ENCODE assay signal across 21 cellular contexts in genomic region chr20:64027981-64028685, GRCh38. TPM values are rescaled to one million over a fixed set of nuclear protein-coding genes. Genes with fewer than 3 reads are reported as not detected.
DNase-seq lines count a peak whose midpoint lies in the region; TF ChIP-seq lines count a peak whose summit lies in the region.
"Had no signal": no experiment of that assay in that cellular context is flagged by ENCODE, and none has a peak within 500 bp of the region (broad histone marks: within the 10 kb centered on the region; RNA-seq: fewer than 3 reads in every experiment).

No MANE protein-coding gene starts in this region.

- no peaks in the 10 kb centered on the region for H3K79me2 ChIP-seq in osteoblast (ENCODE audit: insufficient read depth, low read length)

- TF ChIP-seq POLR2A in spleen (IDR thresholded peaks at IDR 0.05): no peak

- DNase-seq in ELF-1 (ENCODE audit: low read depth, low spot score) (peak; percentile 53), osteoblast (ENCODE audit: insufficient read length, low spot score, missing footprints) (peak; percentile 76), HuH-7.5 (ENCODE audit: low spot score) (no peak), spleen (no peak)
- DNase-seq: activated CD4-positive, alpha-beta T cell treated with anti-CD3 and anti-CD28 coated beads for 36 hours; amniotic stem cell; CD4-positive, alpha-beta T cell; esophagus squamous epithelium; GDM1; IMR-90; NCI-H1417; NCI-H446; OCI-M1; SHP77; T-cell had no signal

- H3K27ac ChIP-seq in HEK293 (ENCODE audit: extremely low read depth, low read depth, low read length): no peak overlapping the region
- no peak overlapping the region for H3K27ac ChIP-seq in osteoblast (ENCODE audit: low read depth, low read length)
- H3K27ac ChIP-seq in spleen: no peak overlapping the region
- H3K27ac ChIP-seq: breast epithelium, coronary artery, esophagus squamous epithelium, gastroesophageal sphincter, thoracic aorta had no signal

- H3K4me2 ChIP-seq in osteoblast (ENCODE audit: insufficient read depth, low read length): no peak overlapping the region

- POLR2A ChIA-PET in HEK293 (lab: Yijun Ruan, JAX): interaction anchor here (0.5 kb wide), 1 partner anchor 21 kb away, joined by 3 read pairs; no protein-coding TSS in a partner anchor

- no peak overlapping the region for H3K4me3 ChIP-seq in HEK293 (ENCODE audit: low read depth, low read length)
- no peak overlapping the region for H3K4me3 ChIP-seq in osteoblast (ENCODE audit: insufficient read depth, low read length)
- H3K4me3 ChIP-seq in spleen: no peak overlapping the region
- H3K4me3 ChIP-seq: breast epithelium, coronary artery, esophagus squamous epithelium, gastroesophageal sphincter, thoracic aorta had no signal

- H3K27me3 ChIP-seq in osteoblast (ENCODE audit: insufficient read depth, low read length): no peaks in the 10 kb centered on the region
- no peaks in the 10 kb centered on the region for H3K27me3 ChIP-seq in spleen (replicated peaks in 1 of 7)
- H3K27me3 ChIP-seq: breast epithelium, esophagus squamous epithelium, gastroesophageal sphincter had no signal

- WGBS in spleen, 5 donors: 91 to 97% (median 94%) methylated on average over 21 to 24 of the region's 24 CpGs

- TF ChIP-seq CTCF in HEK293 (tag by site-specific recombination; IDR thresholded peaks at IDR 0.05) (no peak), osteoblast (IDR thresholded peaks at IDR 0.05; ENCODE audit: extremely low read depth, low read depth, low read length) (no peak), spleen (IDR thresholded peaks at IDR 0.05 in 8 of 11, conservative IDR thresholded peaks at IDR 0.05 in 3 of 11) (no peak)

- intact Hi-C loops in spleen (cut with DNase I; ENCODE audit: low total_unique reads): no loop called here

- H3K4me1 ChIP-seq in HEK293 (ENCODE audit: control insufficient read depth, insufficient read depth, low read length) (peaks cover 11% of the 10 kb centered on the region), osteoblast (ENCODE audit: insufficient read depth, low read length) (no peaks in the 10 kb centered on the region), spleen (no peaks in the 10 kb centered on the region)
- H3K4me1 ChIP-seq: breast epithelium, esophagus squamous epithelium, gastroesophageal sphincter had no signal

- H3K9me3 ChIP-seq in HEK293 (ENCODE audit: control insufficient read depth, insufficient read depth, low read depth, low read length): no peaks in the 10 kb centered on the region
- no peaks in the 10 kb centered on the region for H3K9me3 ChIP-seq in osteoblast (ENCODE audit: low read depth, low read length)
- H3K9me3 ChIP-seq in spleen: no peaks in the 10 kb centered on the region
- H3K9me3 ChIP-seq: breast epithelium, esophagus squamous epithelium, gastroesophageal sphincter, thoracic aorta had no signal

- CTCF ChIA-PET in HEK293 (lab: Yijun Ruan, JAX): interaction anchor here (1.5 kb wide), 1 partner anchor 11 kb away, joined by 4 read pairs; no protein-coding TSS in a partner anchor

- peaks cover 17% of the 10 kb centered on the region for H4K20me1 ChIP-seq in osteoblast (ENCODE audit: insufficient read depth, low read length)

- H2AFZ ChIP-seq in osteoblast (ENCODE audit: low read length): no peak overlapping the region

- H3K36me3 ChIP-seq in HEK293 (ENCODE audit: control insufficient read depth in 2 of 2, insufficient read depth in 1 of 2, low read length in 2 of 2) (peaks cover 0 to 96% of the 10 kb centered on the region in 2 experiments; a peak in 2 of 3 replicates), osteoblast (ENCODE audit: insufficient read depth, low read length) (peaks cover 74% of the 10 kb centered on the region), spleen (peaks cover 15 to 100% (median 99%) of the 10 kb centered on the region in 6 donors)

TF ChIP-seq in HEK293, 187 proteins besides CTCF, POLR2A, EP300 and RAD21 (continues in another document):
- no peak for TF ChIP-seq ZNF530 (tag by site-specific recombination; IDR thresholded peaks at IDR 0.05; ENCODE audit: low read depth)
- TF ChIP-seq ZBTB26 (tag by site-specific recombination; optimal IDR thresholded peaks at IDR 0.05): no peak
- no peak for TF ChIP-seq OSR2 (tag by site-specific recombination; IDR thresholded peaks at IDR 0.05)
- no peak for TF ChIP-seq ZSCAN23 (tag by site-specific recombination; IDR thresholded peaks at IDR 0.05)
- no peak for TF ChIP-seq ZNF23 (tag by site-specific recombination; IDR thresholded peaks at IDR 0.05; ENCODE audit: borderline replicate concordance)
- TF ChIP-seq REST (tag by site-specific recombination; IDR thresholded peaks at IDR 0.05): no peak
- TF ChIP-seq ZNF404 (tag by site-specific recombination; IDR thresholded peaks at IDR 0.05): no peak
- 0 out of 2 replicates have a peak, but pooled peaks have one; percentile 27 for TF ChIP-seq ZBTB10 (tag by site-specific recombination; IDR thresholded peaks at IDR 0.05)
- TF ChIP-seq ZFP37 (tag by site-specific recombination; IDR thresholded peaks at IDR 0.05): no peak
- TF ChIP-seq MZF1 (tag by site-specific recombination; IDR thresholded peaks at IDR 0.05; ENCODE audit: borderline replicate concordance): no peak
- TF ChIP-seq ZNF366 (tag by site-specific recombination; conservative IDR thresholded peaks at IDR 0.05): no peak
- TF ChIP-seq ZNF596 (tag by site-specific recombination; IDR thresholded peaks at IDR 0.05): no peak
- no peak for TF ChIP-seq BCL11B (tag by site-specific recombination; IDR thresholded peaks at IDR 0.05; ENCODE audit: low read depth)
- TF ChIP-seq YY2 (tag by site-specific recombination; IDR thresholded peaks at IDR 0.05): no peak

RNA-seq across cellular contexts. Expression of gene C20orf204, which starts 7.8 kb away (rescaled TPM):
- total RNA-seq in osteoblast: 0.59 and 1.1 TPM in 2 replicates
- total RNA-seq in spleen: 1 to 10 TPM in 5 of 7 donors, under 1 TPM in 2; 0.85 to 3.4 (median 2.0) TPM
- 1 to 10 TPM; 1.5 to 3.9 (median 1.9) TPM for polyA plus RNA-seq in spleen

RNA-seq across cellular contexts. Expression of gene SOX18, which starts 21.3 kb away (rescaled TPM):
- under 0.01 TPM in 2 replicates for total RNA-seq in osteoblast
- total RNA-seq in spleen: 10 to 100 TPM; 12.1 to 63.1 (median 42.0) TPM
- 10 to 100 TPM in 2 of 3 donors, 1 to 10 TPM in 1; 7.3 to 25.5 (median 22.3) TPM for polyA plus RNA-seq in spleen
- total RNA-seq: activated CD4-positive, alpha-beta T cell treated with anti-CD3 and anti-CD28 coated beads for 36 hours; CD4-positive, alpha-beta T cell; H1; IMR-90 had no signal
- polyA plus RNA-seq: IMR-90 had no signal

RNA-seq across cellular contexts. Expression of gene TCEA2, which starts 34.9 kb away (rescaled TPM):
- total RNA-seq in osteoblast (28.9 and 31.5 TPM in 2 replicates), spleen (10 to 100 TPM; 18.6 to 60.8 (median 45.0) TPM)
- polyA plus RNA-seq in spleen: 10 to 100 TPM; 35.9 to 47.5 (median 41.5) TPM

RNA-seq across cellular contexts. Expression of gene PRPF6, which starts 47.2 kb away (rescaled TPM):
- total RNA-seq in osteoblast (47.1 and 56.1 TPM in 2 replicates), spleen (10 to 100 TPM; 53.4 to 71.1 (median 61.6) TPM)
- 10 to 100 TPM; 39.9 to 52.4 (median 41.9) TPM for polyA plus RNA-seq in spleen

RNA-seq across cellular contexts. Expression of gene SAMD10, which starts 48.7 kb away (rescaled TPM):
- total RNA-seq in osteoblast (0.59 and 1.4 TPM in 2 replicates), spleen (10 to 100 TPM in 3 of 7 donors, 1 to 10 TPM in 4; 6.0 to 13.8 (median 8.9) TPM)
- 10 to 100 TPM in 1 of 3 donors, 1 to 10 TPM in 2; 5.9 to 10.1 (median 6.1) TPM for polyA plus RNA-seq in spleen

Comparison
In these comparisons a context has a peak if more than half of its experiments do, and no peak if none do; other contexts are left out.
1. DNase-seq: peak in ELF-1 (single experiment) and osteoblast (single experiment); none in HuH-7.5 (single experiment) and spleen (single experiment).
2. RNA of gene SOX18, which starts 21.3 kb away (total RNA-seq): 12.1 to 63.1 TPM in spleen; under 0.01 TPM in osteoblast; every median in the first group is over 10 times any median in the second.